Comparison of ENCODE assay signal across 21 cellular contexts in the genomic region with DNA sequence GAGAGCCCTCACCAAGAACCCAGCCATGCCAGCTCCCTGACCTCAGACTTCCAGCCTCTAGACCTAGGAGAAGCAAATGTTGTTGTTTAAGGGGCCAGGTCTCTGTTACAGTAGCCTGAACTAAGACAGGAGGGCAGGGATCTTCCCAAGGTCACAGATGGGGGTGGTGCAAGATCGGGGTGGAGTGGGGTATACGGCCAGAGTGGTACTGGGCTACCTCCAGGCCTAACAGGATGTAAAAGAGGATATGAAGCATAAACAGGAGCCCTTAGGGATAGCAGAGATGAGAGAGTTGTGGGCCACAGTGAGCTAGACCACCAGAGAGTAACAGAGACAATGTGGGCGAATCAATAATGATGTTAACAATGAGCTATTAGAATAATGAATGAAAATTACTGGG.
DNase-seq lines count a peak whose midpoint lies in the region; ATAC-seq and TF ChIP-seq lines count a peak whose summit lies in the region.
"Had no signal": no experiment of that assay in that cellular context is flagged by ENCODE, and none has a peak within 500 bp of the region (broad histone marks: within the 10 kb centered on the region; RNA-seq: fewer than 3 reads in every experiment).

No MANE protein-coding gene starts in this region.

- H3K36me3 Mint-ChIP-seq in activated naive CD4-positive, alpha-beta T cell treated with anti-CD3 and anti-CD28 coated beads, Interleukin-2, amount 50 U/mL, for 24 hours, result no peaks in the 10 kb centered on the region
- no peaks in the 10 kb centered on the region for H3K36me3 Mint-ChIP-seq in activated naive CD4-positive, alpha-beta T cell treated with anti-CD3 and anti-CD28 coated beads, Interleukin-2, amount 10 ng/mL, durations not matched to agents 7 days and 5 days
- H3K36me3 Mint-ChIP-seq in mesothelial cell of epicardium (peaks cover 44% of the 10 kb centered on the region), type B pancreatic cell (peaks cover 42% of the 10 kb centered on the region)
- H3K36me3 Mint-ChIP-seq: stimulated activated naive B cell treated with anti-CD40 and anti-IgM and Interleukin-4, amounts not matched to agents 10 μg/mL and 1 μg/mL and 100 μg/mL, for 72 hours had no signal

- no peaks in the 10 kb centered on the region for H3K9me3 Mint-ChIP-seq in activated naive CD4-positive, alpha-beta T cell treated with anti-CD3 and anti-CD28 coated beads, Interleukin-2, amount 50 U/mL, for 24 hours
- H3K9me3 Mint-ChIP-seq in activated naive CD4-positive, alpha-beta T cell treated with anti-CD3 and anti-CD28 coated beads, Interleukin-2, amount 10 ng/mL, durations not matched to agents 7 days and 5 days, result no peaks in the 10 kb centered on the region
- H3K9me3 Mint-ChIP-seq in mesothelial cell of epicardium (no peaks in the 10 kb centered on the region), type B pancreatic cell (no peaks in the 10 kb centered on the region)
- H3K9me3 Mint-ChIP-seq: activated CD8-positive, alpha-beta T cell treated with anti-CD3 and anti-CD28 coated beads for 36 hours; stimulated activated naive B cell treated with anti-CD40 and anti-IgM and Interleukin-4, amounts not matched to agents 10 μg/mL and 1 μg/mL and 100 μg/mL, for 72 hours had no signal

- no peaks in the 10 kb centered on the region for H3K27me3 ChIP-seq in WERI-Rb-1 (ENCODE audit: insufficient read depth, low read depth, severe bottlenecking)
- H3K27me3 ChIP-seq: heart right ventricle had no signal

- CTCF ChIA-PET in activated naive CD4-positive, alpha-beta T cell treated with anti-CD3 and anti-CD28 coated beads, Interleukin-2, amount 10 ng/mL, durations not matched to agents 7 days and 5 days (lab: Charles Lee), result no interaction called here

- H3K4me3 ChIP-seq in WERI-Rb-1 (ENCODE audit: low read depth, low read length), result no peak overlapping the region
- H3K4me3 ChIP-seq: GM12878, heart right ventricle, prostate gland had no signal

- H3K4me1 Mint-ChIP-seq in activated naive CD4-positive, alpha-beta T cell treated with anti-CD3 and anti-CD28 coated beads, Interleukin-2, amount 50 U/mL, for 24 hours, result no peaks in the 10 kb centered on the region
- H3K4me1 Mint-ChIP-seq in activated naive CD4-positive, alpha-beta T cell treated with anti-CD3 and anti-CD28 coated beads, Interleukin-2, amount 10 ng/mL, durations not matched to agents 7 days and 5 days, result no peaks in the 10 kb centered on the region
- H3K4me1 Mint-ChIP-seq in mesothelial cell of epicardium (peaks cover 14% of the 10 kb centered on the region), type B pancreatic cell (ENCODE audit: unreplicated experiment) (peaks cover 36% of the 10 kb centered on the region)
- H3K4me1 Mint-ChIP-seq: stimulated activated naive B cell treated with anti-CD40 and anti-IgM and Interleukin-4, amounts not matched to agents 10 μg/mL and 1 μg/mL and 100 μg/mL, for 72 hours; WTC11 had no signal

- ATAC-seq in HG03378 (IDR thresholded peaks at IDR 0.05; ENCODE audit: unreplicated experiment) (no peak), GM21737 (IDR thresholded peaks at IDR 0.05; ENCODE audit: unreplicated experiment) (no peak)
- ATAC-seq: activated CD8-positive, alpha-beta T cell treated with anti-CD3 and anti-CD28 coated beads for 36 hours; GM12878; stimulated activated naive B cell treated with anti-CD40 and anti-IgM and Interleukin-4, amounts not matched to agents 10 μg/mL and 1 μg/mL and 100 μg/mL, for 72 hours; WTC11 had no signal

- H3K27me3 Mint-ChIP-seq in activated naive CD4-positive, alpha-beta T cell treated with anti-CD3 and anti-CD28 coated beads, Interleukin-2, amount 50 U/mL, for 24 hours, result no peaks in the 10 kb centered on the region
- H3K27me3 Mint-ChIP-seq in activated naive CD4-positive, alpha-beta T cell treated with anti-CD3 and anti-CD28 coated beads, Interleukin-2, amount 10 ng/mL, durations not matched to agents 7 days and 5 days, result no peaks in the 10 kb centered on the region
- H3K27me3 Mint-ChIP-seq in mesothelial cell of epicardium (ENCODE audit: low read depth) (no peaks in the 10 kb centered on the region), type B pancreatic cell (peaks cover 4% of the 10 kb centered on the region)

- H3K9me3 ChIP-seq in WERI-Rb-1 (ENCODE audit: severe bottlenecking), result no peaks in the 10 kb centered on the region
- H3K9me3 ChIP-seq: prostate gland had no signal

- TF ChIP-seq CTCF in WERI-Rb-1 (IDR thresholded peaks at IDR 0.05; ENCODE audit: low read depth, low read length) (no peak), mesothelial cell of epicardium (IDR thresholded peaks at IDR 0.05; ENCODE audit: unreplicated experiment) (no peak), type B pancreatic cell (conservative IDR thresholded peaks at IDR 0.05) (no peak)

- no peaks in the 10 kb centered on the region for H3K36me3 ChIP-seq in WERI-Rb-1
- H3K36me3 ChIP-seq: prostate gland had no signal

- H3K27ac ChIP-seq in WERI-Rb-1, result peak overlapping the region; percentile 69
- H3K27ac ChIP-seq: 22Rv1, heart right ventricle, prostate gland had no signal

- no peak for DNase-seq in activated naive CD4-positive, alpha-beta T cell treated with anti-CD3 and anti-CD28 coated beads, Interleukin-2, amount 10 ng/mL, durations not matched to agents 7 days and 5 days
- DNase-seq in WERI-Rb-1 (no peak), mesothelial cell of epicardium (ENCODE audit: low spot score in 2 of 2, unreplicated experiment in 2 of 2) (no peak), type B pancreatic cell (ENCODE audit: extremely low spot score, unreplicated experiment) (no peak)
- DNase-seq in stimulated activated CD4-positive, alpha-beta T cell treated with anti-CD3 and anti-CD28 coated beads, Interleukin-2, amount 100 ng/mL, for 24 hours, result no peak
- DNase-seq: activated CD8-positive, alpha-beta T cell treated with anti-CD3 and anti-CD28 coated beads for 36 hours; activated gamma-delta T cell treated with Interleukin-2 at 50 U/mL for 16 hours; dermis blood vessel endothelial cell; heart right ventricle; midbrain; NCI-H1417 treated with DMSO at 0.1 percent for 48 hours; NCI-H510A treated with DMSO at 0.1 percent for 48 hours; stimulated activated CD4-positive, alpha-beta T cell treated with anti-CD3 and anti-CD28 coated beads, Interleukin-1b, Interleukin-23, amount 100 ng/mL, for 48 hours; stimulated activated naive B cell treated with anti-CD40 and anti-IgM and Interleukin-4, amounts not matched to agents 10 μg/mL and 1 μg/mL and 100 μg/mL, for 72 hours had no signal

- H3K4me3 Mint-ChIP-seq in activated naive CD4-positive, alpha-beta T cell treated with anti-CD3 and anti-CD28 coated beads, Interleukin-2, amount 50 U/mL, for 24 hours, result no peak overlapping the region
- no peak overlapping the region for H3K4me3 Mint-ChIP-seq in activated naive CD4-positive, alpha-beta T cell treated with anti-CD3 and anti-CD28 coated beads, Interleukin-2, amount 10 ng/mL, durations not matched to agents 7 days and 5 days
- H3K4me3 Mint-ChIP-seq in mesothelial cell of epicardium, result no peak overlapping the region
- peak overlapping the region; percentile 0 for H3K4me3 Mint-ChIP-seq in type B pancreatic cell
- H3K4me3 Mint-ChIP-seq: activated CD8-positive, alpha-beta T cell treated with anti-CD3 and anti-CD28 coated beads for 36 hours; stimulated activated naive B cell treated with anti-CD40 and anti-IgM and Interleukin-4, amounts not matched to agents 10 μg/mL and 1 μg/mL and 100 μg/mL, for 72 hours; WTC11 had no signal

- peak overlapping the region; percentile 56 for H3K27ac Mint-ChIP-seq in activated naive CD4-positive, alpha-beta T cell treated with anti-CD3 and anti-CD28 coated beads, Interleukin-2, amount 50 U/mL, for 24 hours
- no peak overlapping the region for H3K27ac Mint-ChIP-seq in activated naive CD4-positive, alpha-beta T cell treated with anti-CD3 and anti-CD28 coated beads, Interleukin-2, amount 10 ng/mL, durations not matched to agents 7 days and 5 days
- peak overlapping the region; percentile 54 for H3K27ac Mint-ChIP-seq in mesothelial cell of epicardium
- H3K27ac Mint-ChIP-seq in type B pancreatic cell, result peak overlapping the region; percentile 48
- H3K27ac Mint-ChIP-seq: activated CD8-positive, alpha-beta T cell treated with anti-CD3 and anti-CD28 coated beads for 36 hours; stimulated activated naive B cell treated with anti-CD40 and anti-IgM and Interleukin-4, amounts not matched to agents 10 μg/mL and 1 μg/mL and 100 μg/mL, for 72 hours; WTC11 had no signal
